30 cellular contexts compared by ENCODE assay signal in the genomic region with DNA sequence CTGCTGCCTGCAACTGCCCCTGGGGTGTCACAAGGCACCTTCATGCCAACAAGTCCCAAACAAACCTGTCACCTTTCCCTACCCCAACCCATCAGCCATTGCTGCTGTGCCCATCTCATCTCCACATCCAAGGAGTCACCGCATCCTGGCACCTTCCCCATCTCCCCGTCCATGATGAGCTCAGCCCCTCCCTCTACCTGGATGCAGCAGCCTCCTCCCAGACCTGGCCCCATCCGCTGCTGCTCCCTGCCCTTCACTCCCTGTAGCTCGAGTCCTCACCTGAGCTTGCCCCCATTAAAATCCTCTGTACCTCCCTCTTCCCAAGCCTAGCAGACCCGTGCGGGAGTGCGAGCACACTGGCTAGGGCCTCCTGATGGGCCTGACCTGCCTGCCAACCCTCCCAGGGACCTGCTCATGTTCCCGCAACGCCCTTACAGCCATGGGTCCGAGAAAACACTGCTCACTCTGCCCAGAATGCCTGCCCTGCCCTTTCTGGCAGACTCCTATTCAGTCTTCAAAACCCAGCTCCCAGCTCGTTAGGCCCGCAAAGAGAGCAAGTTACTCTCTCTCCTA.
DNase-seq lines count a peak whose midpoint lies in the region; ATAC-seq, FAIRE-seq and TF ChIP-seq lines count a peak whose summit lies in the region.
"Had no signal": no experiment of that assay in that cellular context is flagged by ENCODE, and none has a peak within 500 bp of the region (broad histone marks: within the 10 kb centered on the region; RNA-seq: fewer than 3 reads in every experiment).

No MANE protein-coding gene starts in this region.

- no peak overlapping the region for H3K9ac ChIP-seq in HepG2 (ENCODE audit: insufficient read depth, low read depth, low read length)
- H3K9ac ChIP-seq in endodermal cell (ENCODE audit: extremely low read depth, low read length, poor library complexity, severe bottlenecking): no peak overlapping the region

- BruUV-seq in HepG2 (replicated peaks; lab: Mats Ljungman, UMichigan): no TSS peak

- no peaks in the 10 kb centered on the region for H3K9me3 ChIP-seq in right lobe of liver
- H3K9me3 ChIP-seq in HepG2 (ENCODE audit: low read length): no peaks in the 10 kb centered on the region
- peaks cover 13% of the 10 kb centered on the region for H3K9me3 ChIP-seq in endodermal cell (ENCODE audit: control insufficient read depth, low read length)
- H3K9me3 ChIP-seq: neutrophil had no signal

- ATAC-seq in right lobe of liver (no peak), HepG2 (no peak)
- ATAC-seq: activated naive CD8-positive, alpha-beta T cell treated with anti-CD3 and anti-CD28 coated beads, Interleukin-2, amount 50 U/mL, for 24 hours; effector memory CD8-positive, alpha-beta T cell had no signal

- POLR2A ChIA-PET in HepG2 (lab: Yijun Ruan, JAX) (no interaction called here), GM10248 (lab: Yijun Ruan, JAX) (no interaction called here)

- H3K27me3 Mint-ChIP-seq in endodermal cell (ENCODE audit: insufficient read depth): no peaks in the 10 kb centered on the region
- no peaks in the 10 kb centered on the region for H3K27me3 Mint-ChIP-seq in osteocyte (ENCODE audit: unreplicated experiment)
- H3K27me3 Mint-ChIP-seq: activated CD4-positive, alpha-beta memory T cell treated with anti-CD3 and anti-CD28 coated beads, Interleukin-2, amount 10 ng/mL, durations not matched to agents 7 days and 5 days had no signal

- H3K4me2 ChIP-seq in HepG2 (ENCODE audit: low read depth, low read length): no peak overlapping the region

- H3K27ac Mint-ChIP-seq in endodermal cell (no peak overlapping the region), osteocyte (ENCODE audit: unreplicated experiment) (no peak overlapping the region)
- H3K27ac Mint-ChIP-seq: activated CD4-positive, alpha-beta memory T cell treated with anti-CD3 and anti-CD28 coated beads, Interleukin-2, amount 10 ng/mL, durations not matched to agents 7 days and 5 days; activated naive CD8-positive, alpha-beta T cell treated with anti-CD3 and anti-CD28 coated beads, Interleukin-2, amount 50 U/mL, for 24 hours; CD8-positive, alpha-beta memory T cell; effector memory CD8-positive, alpha-beta T cell; HFFc6; mesothelial cell of epicardium; T-helper 2 cell treated with Interferon-gamma antibody and Interleukin-4, amounts not matched to agents 5 μg/mL and 100 μg/mL, for 36 hours had no signal

- WGBS in right lobe of liver (ENCODE audit: insufficient coverage, low coverage, low lambda C conversion rate, missing lambda C conversion rate): 47% methylated on average over 9 of the region's 12 CpGs
- 38% methylated on average over 12 of the region's 12 CpGs for WGBS in HepG2 (ENCODE audit: low lambda C conversion rate)
- 92% methylated on average over 9 to 12 of the region's 12 CpGs for WGBS in endodermal cell (ENCODE audit: insufficient coverage in 1 of 2, insufficient read length in 1 of 2), 2 experiments

- H3K27ac ChIP-seq in right lobe of liver (no peak overlapping the region), HepG2 (ENCODE audit: extremely low read length, insufficient read depth, low read length) (no peak overlapping the region), endodermal cell (ENCODE audit: low read depth, low read length) (no peak overlapping the region)
- H3K27ac ChIP-seq: cardiac muscle cell, left ventricle myocardium inferior, neutrophil had no signal

- H2AFZ ChIP-seq in HepG2 (ENCODE audit: low read length): no peak overlapping the region

- H4K20me1 ChIP-seq in HepG2 (ENCODE audit: insufficient read depth, low read length): no peaks in the 10 kb centered on the region

- TF ChIP-seq CTCF in right lobe of liver (IDR thresholded peaks at IDR 0.05): no peak
- TF ChIP-seq CTCF in HepG2 (CRISPR knock-in tag; IDR thresholded peaks at IDR 0.05): no peak
- no peak for TF ChIP-seq CTCF in endodermal cell (conservative IDR thresholded peaks at IDR 0.05)
- no peak for TF ChIP-seq CTCF in osteocyte (IDR thresholded peaks at IDR 0.05)
- TF ChIP-seq CTCF in GM10248 (IDR thresholded peaks at IDR 0.05; ENCODE audit: control extremely low read depth, extremely low read depth, low read depth, missing control alignments): no peak

- TF ChIP-seq POLR2A in right lobe of liver (IDR thresholded peaks at IDR 0.05): no peak
- TF ChIP-seq POLR2A in HepG2 (IDR thresholded peaks at IDR 0.05; ENCODE audit: insufficient read depth in 1 of 2, low read depth in 2 of 2, low read length in 2 of 2): no peak

- intact Hi-C loops in right lobe of liver (cut with DNase I): no loop called here
- intact Hi-C loops in HepG2 (cut with micrococcal nuclease; ENCODE audit: unreplicated experiment): no loop called here

- CTCF ChIA-PET in HepG2 (lab: Yijun Ruan, JAX; ENCODE audit: low intra/inter-chr PET ratio, low total read pairs): no interaction called here
- CTCF ChIA-PET in GM10248 (lab: Yijun Ruan, JAX): no interaction called here

- in situ Hi-C loops in HepG2 (cut with HindIII; ENCODE audit: extremely low pct_ligation_motif_present, low pct_unique_long_range_greater_than_20kb): no loop called here

- TF ChIP-seq EP300 in HepG2 (IDR thresholded peaks at IDR 0.05; ENCODE audit: low read depth in 2 of 2, low read length in 2 of 2) (no peak), HepG2 (CRISPR knock-in tag; IDR thresholded peaks at IDR 0.05; ENCODE audit: borderline replicate concordance) (no peak)

- H3K4me1 Mint-ChIP-seq in endodermal cell (peaks cover 12% of the 10 kb centered on the region), osteocyte (ENCODE audit: unreplicated experiment) (no peaks in the 10 kb centered on the region)
- H3K4me1 Mint-ChIP-seq: activated CD4-positive, alpha-beta memory T cell treated with anti-CD3 and anti-CD28 coated beads, Interleukin-2, amount 10 ng/mL, durations not matched to agents 7 days and 5 days; activated naive CD8-positive, alpha-beta T cell treated with anti-CD3 and anti-CD28 coated beads, Interleukin-2, amount 50 U/mL, for 24 hours; CD8-positive, alpha-beta memory T cell; mesothelial cell of epicardium had no signal

- no peak for FAIRE-seq in HepG2 (lab: Jason Lieb, UNC)
- FAIRE-seq: astrocyte, GM12891 had no signal

- H3K4me3 Mint-ChIP-seq in endodermal cell: no peak overlapping the region
- H3K4me3 Mint-ChIP-seq in osteocyte (ENCODE audit: unreplicated experiment): no peak overlapping the region
- H3K4me3 Mint-ChIP-seq: activated CD4-positive, alpha-beta memory T cell treated with anti-CD3 and anti-CD28 coated beads, Interleukin-2, amount 10 ng/mL, durations not matched to agents 7 days and 5 days; activated naive CD8-positive, alpha-beta T cell treated with anti-CD3 and anti-CD28 coated beads, Interleukin-2, amount 50 U/mL, for 24 hours; CD8-positive, alpha-beta memory T cell; effector memory CD8-positive, alpha-beta T cell; HFFc6; mesothelial cell of epicardium; T-helper 2 cell treated with Interferon-gamma antibody and Interleukin-4, amounts not matched to agents 5 μg/mL and 100 μg/mL, for 36 hours had no signal

- no peak for TF ChIP-seq RAD21 in HepG2 (CRISPR knock-in tag; IDR thresholded peaks at IDR 0.05)

- H3K36me3 ChIP-seq in right lobe of liver (no peaks in the 10 kb centered on the region), HepG2 (replicated peaks in 1 of 2; ENCODE audit: control insufficient read depth in 1 of 2, insufficient read depth in 2 of 2, low read length in 2 of 2) (no peaks in the 10 kb centered on the region), endodermal cell (ENCODE audit: control insufficient read depth, insufficient read depth, low read length) (no peaks in the 10 kb centered on the region)
- H3K36me3 ChIP-seq: cardiac muscle cell, neutrophil had no signal

- H3K9me3 Mint-ChIP-seq in endodermal cell: peaks cover 20% of the 10 kb centered on the region
- peaks cover 29% of the 10 kb centered on the region for H3K9me3 Mint-ChIP-seq in osteocyte (ENCODE audit: unreplicated experiment)
- H3K9me3 Mint-ChIP-seq: activated CD4-positive, alpha-beta memory T cell treated with anti-CD3 and anti-CD28 coated beads, Interleukin-2, amount 10 ng/mL, durations not matched to agents 7 days and 5 days; activated naive CD8-positive, alpha-beta T cell treated with anti-CD3 and anti-CD28 coated beads, Interleukin-2, amount 50 U/mL, for 24 hours; HFFc6; T-helper 2 cell treated with Interferon-gamma antibody and Interleukin-4, amounts not matched to agents 5 μg/mL and 100 μg/mL, for 36 hours had no signal

- DNase-seq in right lobe of liver: peak in 2 of 3 donors; percentile 35 to 41
- DNase-seq in HepG2 (ENCODE audit: low spot score): no peak
- DNase-seq in endodermal cell: peak; percentile 28
- peak; percentile 81 for DNase-seq in osteocyte (ENCODE audit: extremely low spot score, unreplicated experiment)
- DNase-seq in GM10248 (ENCODE audit: extremely low spot score): no peak
- no peak for DNase-seq in central memory CD4-positive, alpha-beta T cell
- DNase-seq in activated CD4-positive, CD25-positive, alpha-beta regulatory T cell treated with anti-CD3 and anti-CD28 coated beads, Interleukin-2, amount 50 U/mL, for 72 hours: no peak
- DNase-seq: activated CD4-positive, alpha-beta memory T cell treated with anti-CD3 and anti-CD28 coated beads, Interleukin-2, amount 10 ng/mL, durations not matched to agents 7 days and 5 days; activated gamma-delta T cell; activated naive CD8-positive, alpha-beta T cell treated with anti-CD3 and anti-CD28 coated beads, Interleukin-2, amount 50 U/mL, for 24 hours; CD8-positive, alpha-beta memory T cell; DMS153; effector memory CD8-positive, alpha-beta T cell; erythroblast; HFFc6; IMR-90; left ventricle myocardium inferior; NCI-H1417 treated with DMSO at 0.1 percent for 48 hours; NCI-H2081; NCI-H2227 treated with DMSO at 0.1 percent for 48 hours; NCI-H526; NK-92 treated with Interleukin-12 subunit alpha and Interleukin-12 subunit beta, amount 100 ng/mL, for 24 hours; SIG-M5; stimulated activated naive CD4-positive, alpha-beta T cell had no signal

- no peaks in the 10 kb centered on the region for H3K27me3 ChIP-seq in right lobe of liver
- H3K27me3 ChIP-seq in HepG2 (ENCODE audit: control insufficient read depth in 1 of 2, insufficient read depth in 2 of 2, low read length in 2 of 2): peaks cover 0 to 6% of the 10 kb centered on the region in 2 experiments; a peak in 2 of 5 replicates
- no peaks in the 10 kb centered on the region for H3K27me3 ChIP-seq in endodermal cell (ENCODE audit: control insufficient read depth, insufficient read depth, low read length, poor library complexity, severe bottlenecking)
- H3K27me3 ChIP-seq: cardiac muscle cell, neutrophil had no signal

- H3K36me3 Mint-ChIP-seq in endodermal cell (ENCODE audit: low read depth): no peaks in the 10 kb centered on the region
- no peaks in the 10 kb centered on the region for H3K36me3 Mint-ChIP-seq in osteocyte (ENCODE audit: unreplicated experiment)
- H3K36me3 Mint-ChIP-seq: mesothelial cell of epicardium had no signal

- no peaks in the 10 kb centered on the region for H3K79me2 ChIP-seq in HepG2 (ENCODE audit: insufficient read depth, low read length)

- H3K4me1 ChIP-seq in right lobe of liver: no peaks in the 10 kb centered on the region
- no peaks in the 10 kb centered on the region for H3K4me1 ChIP-seq in HepG2 (ENCODE audit: insufficient read depth, low read length)
- H3K4me1 ChIP-seq in endodermal cell (ENCODE audit: control insufficient read depth, insufficient read depth, low read length): no peaks in the 10 kb centered on the region
- H3K4me1 ChIP-seq: left ventricle myocardium inferior had no signal

- H3K4me3 ChIP-seq in right lobe of liver (no peak overlapping the region), HepG2 (replicated peaks in 1 of 3; ENCODE audit: insufficient read depth in 1 of 3, low read depth in 2 of 3, low read length in 3 of 3) (no peak overlapping the region), endodermal cell (ENCODE audit: low read length) (no peak overlapping the region)
- H3K4me3 ChIP-seq: cardiac muscle cell, left ventricle myocardium inferior had no signal

Comparison
In these comparisons a context has a peak if more than half of its experiments do, and no peak if none do; other contexts are left out.
1. DNase-seq: peak in right lobe of liver (2 of 3), endodermal cell (single experiment) and osteocyte (single experiment); none in HepG2 (single experiment), GM10248 (single experiment), central memory CD4-positive, alpha-beta T cell (single experiment) and activated CD4-positive, CD25-positive, alpha-beta regulatory T cell treated with anti-CD3 and anti-CD28 coated beads, Interleukin-2, amount 50 U/mL, for 72 hours (single experiment).